In genomic region chr11:59106363-59107336, GRCh38 we compare ENCODE assay signal across 8 cellular contexts.
A peak's percentile ranks its signal among the peaks of the same experiment; 100 is the strongest.
DNase-seq lines count a peak whose midpoint lies in the region; ATAC-seq and TF ChIP-seq lines count a peak whose summit lies in the region.

TSS of gene FAM111B (plus strand) at chr11:59107237. CDS start at chr11:59109626, 2,389 bp downstream.

- DNase-seq in NCI-H1417 treated with DMSO at 0.1 percent for 48 hours (lab: John Stamatoyannopoulos, UW) (peak; percentile 99), T-helper 2 cell (peak; percentile 18 to 96 (median 50)), astrocyte of the spinal cord (ENCODE audit: low read depth, low spot score) (peak; percentile 90), hypothalamus (lab: John Stamatoyannopoulos, UW) (peak in 50 of 51 donors; percentile 5 to 84 (median 56)), retina (peak; percentile 92), OCI-M2 (lab: John Stamatoyannopoulos, UW; ENCODE audit: unreplicated experiment) (no peak)

- peak; percentile 14 for TF ChIP-seq CTCF in astrocyte of the spinal cord (IDR thresholded peaks at IDR 0.05; ENCODE audit: low read depth, low read length)

- in situ Hi-C loops in astrocyte of the spinal cord (cut with HindIII; ENCODE audit: low sequenced_read_pairs), result no loop called here

- H3K4me3 ChIP-seq in astrocyte of the spinal cord (ENCODE audit: low read depth, low read length), result peak within 1 kb of the TSS; percentile 56

- ATAC-seq in GM18498 (IDR thresholded peaks at IDR 0.05; ENCODE audit: unreplicated experiment), result peak; percentile 81
- ATAC-seq in HG02798 (IDR thresholded peaks at IDR 0.05; ENCODE audit: poor library complexity, unreplicated experiment), result peak; percentile 77
